Comparison of ENCODE assay signal across 20 cellular contexts in genomic region chr10:129207276-129207675, GRCh38.
"Had no signal": no experiment of that assay in that cellular context is flagged by ENCODE, and none has a peak within 500 bp of the region (broad histone marks: within the 10 kb centered on the region; RNA-seq: fewer than 3 reads in every experiment).

No MANE protein-coding gene starts in this region.

- DNase-seq: IMR-90; Karpas-422; KG1; MM.1S; NCI-H1092 treated with DMSO at 0.1 percent for 48 hours; NCI-H1417 treated with DMSO at 0.1 percent for 48 hours; NCI-H1930; NCI-H2081; NCI-H2107; NCI-H2227 treated with DMSO at 0.1 percent for 48 hours; NCI-H524; NCI-H748 treated with DMSO at 0.1 percent for 48 hours; NK-92 treated with Interleukin-12 subunit alpha and Interleukin-12 subunit beta, amount 100 ng/mL, for 24 hours; PC-3; SHP77; SK-N-SH; SW 1271; T-cell had no signal

- ATAC-seq: HepG2, Panc1, PC-3, T-cell had no signal
